In genomic region chr12:57460457-57461325, GRCh38 we compare ENCODE assay signal across 1 cellular context.
TF ChIP-seq lines count a peak whose summit lies in the region.

No MANE protein-coding gene starts in this region.

TF ChIP-seq in IMR-90, 13 proteins besides CTCF, POLR2A, EP300 and RAD21:
- TF ChIP-seq RCOR1 (IDR thresholded peaks at IDR 0.05; ENCODE audit: insufficient replicate concordance, low read length) (no peak), SMC3 (IDR thresholded peaks at IDR 0.05; ENCODE audit: low read depth, low read length) (no peak), MAFK (IDR thresholded peaks at IDR 0.05; ENCODE audit: low read depth, low read length) (no peak), USF2 (IDR thresholded peaks at IDR 0.05; ENCODE audit: low read depth, low read length) (no peak), BHLHE40 (IDR thresholded peaks at IDR 0.05; ENCODE audit: low read depth, low read length) (no peak), RFX5 (IDR thresholded peaks at IDR 0.05; ENCODE audit: low read depth, low read length) (no peak), CHD1 (IDR thresholded peaks at IDR 0.05; ENCODE audit: low read depth, low read length) (no peak), NFE2L2 (IDR thresholded peaks at IDR 0.05; ENCODE audit: low read depth, low read length) (no peak), MAZ (IDR thresholded peaks at IDR 0.05; ENCODE audit: borderline replicate concordance, low read depth, low read length) (no peak)
